9 cellular contexts compared by ENCODE assay signal in genomic region chr3:197028711-197029510, GRCh38. TPM values are rescaled to one million over a fixed set of nuclear protein-coding genes. Genes with fewer than 3 reads are reported as not detected.
DNase-seq lines count a peak whose midpoint lies in the region; TF ChIP-seq lines count a peak whose summit lies in the region.
"Had no signal": no experiment of that assay in that cellular context is flagged by ENCODE, and none has a peak within 500 bp of the region (broad histone marks: within the 10 kb centered on the region; RNA-seq: fewer than 3 reads in every experiment).

No MANE protein-coding gene starts in this region.

- WGBS in endodermal cell (ENCODE audit: insufficient coverage in 1 of 2, insufficient read length in 1 of 2), 2 experiments: 14 to 16% methylated on average over 22 to 66 of the region's 68 CpGs

- H2AFZ ChIP-seq in neural cell (ENCODE audit: low read depth, low read length): no peak overlapping the region

- POLR2A ChIA-PET in HEK293T (lab: Yijun Ruan, JAX): interaction anchor here (0.6 kb wide), 1 partner anchor 8 kb away, joined by 3 read pairs; no protein-coding TSS in a partner anchor

- H3K4me3 ChIP-seq in endodermal cell (ENCODE audit: low read length) (peak overlapping the region; percentile 66), neural cell (ENCODE audit: low read length) (peak overlapping the region; percentile 53)

- CTCF ChIA-PET in HEK293T (lab: Yijun Ruan, JAX): interaction anchor here (0.6 to 1.3 kb wide), 4 partner anchors 16 to 296 kb away, joined by 3 read pairs; no protein-coding TSS in a partner anchor

- no peaks in the 10 kb centered on the region for H4K20me1 ChIP-seq in neural cell (ENCODE audit: insufficient read depth)

- H3K27ac Mint-ChIP-seq in endodermal cell: no peak overlapping the region

- no peak overlapping the region for H3K9ac ChIP-seq in endodermal cell (ENCODE audit: extremely low read depth, low read length, poor library complexity, severe bottlenecking)
- H3K9ac ChIP-seq in neural cell (ENCODE audit: low read length): peak overlapping the region; percentile 3

- H3K36me3 Mint-ChIP-seq in endodermal cell (ENCODE audit: low read depth): peaks cover 5% of the 10 kb centered on the region

- TF ChIP-seq EP300 in neural cell (conservative IDR thresholded peaks at IDR 0.05; ENCODE audit: poor library complexity, severe bottlenecking): no peak

- H3K4me3 Mint-ChIP-seq in endodermal cell: peak overlapping the region; percentile 63

- no peaks in the 10 kb centered on the region for H3K36me3 ChIP-seq in endodermal cell (ENCODE audit: control insufficient read depth, insufficient read depth, low read length)
- H3K36me3 ChIP-seq in neural cell (ENCODE audit: insufficient read depth, low read length): no peaks in the 10 kb centered on the region

- H3K4me1 Mint-ChIP-seq in endodermal cell: peaks cover 9% of the 10 kb centered on the region

- TF ChIP-seq CTCF in endodermal cell (conservative IDR thresholded peaks at IDR 0.05) (no peak), neural cell (IDR thresholded peaks at IDR 0.05; ENCODE audit: poor library complexity, severe bottlenecking) (no peak)

- peaks cover 43% of the 10 kb centered on the region for H3K27me3 Mint-ChIP-seq in endodermal cell (ENCODE audit: insufficient read depth)

- H3K27ac ChIP-seq in endodermal cell (ENCODE audit: low read depth, low read length): no peak overlapping the region
- H3K27ac ChIP-seq in neural cell (ENCODE audit: low read length): no peak overlapping the region
- H3K27ac ChIP-seq: epithelial cell of prostate had no signal

- H3K9me2 ChIP-seq in neural cell (ENCODE audit: insufficient read depth, low read length): no peaks in the 10 kb centered on the region

- H3K9me3 Mint-ChIP-seq in endodermal cell: no peaks in the 10 kb centered on the region

- H3K79me2 ChIP-seq in neural cell (replicated peaks; ENCODE audit: insufficient read depth, low read length): no peaks in the 10 kb centered on the region

- no peaks in the 10 kb centered on the region for H3F3A ChIP-seq in neural cell (ENCODE audit: insufficient read depth, low read length, poor library complexity, severe bottlenecking)

- TF ChIP-seq RAD21 in neural cell (conservative IDR thresholded peaks at IDR 0.05): no peak

- H3K9me3 ChIP-seq in endodermal cell (ENCODE audit: control insufficient read depth, low read length) (no peaks in the 10 kb centered on the region), neural cell (ENCODE audit: low read length) (no peaks in the 10 kb centered on the region)

- H3K27me3 ChIP-seq in endodermal cell (ENCODE audit: control insufficient read depth, insufficient read depth, low read length, poor library complexity, severe bottlenecking) (peaks cover 18% of the 10 kb centered on the region), neural cell (ENCODE audit: insufficient read depth, low read depth, low read length) (peaks cover 15% of the 10 kb centered on the region)

- DNase-seq in NCI-H2171 (lab: John Stamatoyannopoulos, UW): peak; percentile 24
- no peak for DNase-seq in NCI-H2171 treated with DMSO at 0.1 percent for 48 hours (lab: John Stamatoyannopoulos, UW)
- no peak for DNase-seq in HEK293T (ENCODE audit: extremely low spot score)
- DNase-seq in RKO (ENCODE audit: low spot score): peak; percentile 28
- no peak for DNase-seq in endodermal cell
- DNase-seq in NCI-H510A (lab: John Stamatoyannopoulos, UW): no peak
- no peak for DNase-seq in HuH-7.5 (ENCODE audit: low spot score)

- no peak overlapping the region for H3K4me2 ChIP-seq in neural cell (ENCODE audit: low read length)

- H3K4me1 ChIP-seq in endodermal cell (ENCODE audit: control insufficient read depth, insufficient read depth, low read length): peaks cover 6% of the 10 kb centered on the region

TF ChIP-seq in HEK293T, 16 proteins besides CTCF, POLR2A, EP300 and RAD21:
- TF ChIP-seq L3MBTL2 (conservative IDR thresholded peaks at IDR 0.05): peak; percentile 43
- no peak for TF ChIP-seq ZNF384 (IDR thresholded peaks at IDR 0.05)

TF ChIP-seq in neural cell, 6 proteins besides CTCF, POLR2A, EP300 and RAD21:
- no peak for TF ChIP-seq REST (IDR thresholded peaks at IDR 0.05; ENCODE audit: borderline replicate concordance)
- no peak for TF ChIP-seq MXI1 (conservative IDR thresholded peaks at IDR 0.05; ENCODE audit: poor library complexity, severe bottlenecking)
- no peak for TF ChIP-seq TAF1 (IDR thresholded peaks at IDR 0.05; ENCODE audit: low read depth)
- no peak for TF ChIP-seq EZH2 (IDR thresholded peaks at IDR 0.05; ENCODE audit: borderline replicate concordance, insufficient read depth, low read length, poor library complexity, severe bottlenecking)

RNA-seq across cellular contexts. Expression of gene MELTF, which starts 0.7 kb away (rescaled TPM):
- 10 to 100 TPM; 11.3 to 15.1 TPM for total RNA-seq in endodermal cell
- 4.8 TPM for polyA plus RNA-seq in endodermal cell (2013, experiment 1 of 2)
- polyA plus RNA-seq in endodermal cell (2013, experiment 2 of 2): 5.1 TPM
- 0.06 and 0.09 TPM in 2 replicates for polyA plus RNA-seq in neural cell
- 0.46 TPM in 1 of 2 replicates, not detected in the other for polyA minus RNA-seq in neural cell

Comparison
In these comparisons a context has a peak if more than half of its experiments do, and no peak if none do; other contexts are left out.
1. DNase-seq: peak in NCI-H2171 (single experiment) and RKO (single experiment); none in NCI-H2171 treated with DMSO at 0.1 percent for 48 hours (single experiment), HEK293T (single experiment), endodermal cell (single experiment), NCI-H510A (single experiment) and HuH-7.5 (single experiment).